8 cellular contexts compared by ENCODE assay signal in the genomic region with DNA sequence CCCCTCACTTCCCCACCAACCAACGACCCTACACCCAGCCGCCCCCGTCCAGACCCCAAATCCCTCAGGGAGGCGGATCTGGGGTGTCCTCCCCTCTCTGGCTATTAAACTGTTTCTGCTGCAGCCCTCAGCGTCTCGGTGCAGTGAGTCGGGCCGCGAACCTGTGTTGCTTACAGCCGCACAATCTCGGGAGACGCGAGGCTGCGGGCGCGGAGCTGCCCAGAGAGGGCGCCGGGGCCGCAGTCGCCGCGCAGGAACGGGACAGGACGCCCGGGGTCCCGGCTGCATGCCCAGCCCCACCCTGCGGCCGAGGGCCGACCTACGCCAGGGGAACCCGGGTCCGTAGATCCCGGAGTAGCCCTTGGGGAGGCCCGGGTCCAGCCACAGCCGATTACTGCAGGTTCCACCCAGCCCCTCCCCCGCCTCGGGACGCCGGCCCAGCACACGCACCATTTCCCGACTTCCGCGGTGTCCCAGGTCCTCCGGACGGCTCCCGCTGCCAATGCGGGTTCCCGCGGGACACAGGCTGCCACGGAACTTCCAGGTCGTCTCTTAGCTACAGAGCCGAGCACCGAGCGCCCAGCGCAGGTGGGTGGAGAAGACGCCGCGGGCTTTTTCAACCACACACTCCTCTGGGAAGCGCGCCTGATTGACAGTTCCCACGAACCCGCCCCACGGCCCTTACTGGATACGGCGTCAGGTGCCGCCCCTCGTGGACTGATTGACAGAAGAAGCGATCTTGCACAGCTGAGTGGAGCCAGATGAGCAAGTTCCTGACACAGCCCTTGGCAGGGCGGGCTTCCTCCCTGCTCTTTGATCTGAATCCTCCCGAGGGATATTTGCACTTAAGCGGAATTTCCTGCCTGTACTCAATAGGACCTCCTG. TPM values are rescaled to one million over a fixed set of nuclear protein-coding genes. Genes with fewer than 3 reads are reported as not detected.
A peak's percentile ranks its signal among the peaks of the same experiment; 100 is the strongest.
DNase-seq lines count a peak whose midpoint lies in the region; ATAC-seq and TF ChIP-seq lines count a peak whose summit lies in the region.

Gene ZNF799 (minus strand): TSS at position 654 of the 885 bp plus-strand sequence. CDS start 201 bp downstream, at position 453.

- H3K4me1 Mint-ChIP-seq in WTC11: peaks cover 8% of the 10 kb centered on the region; the same call in 1 of the 2 replicates

- H3K27ac Mint-ChIP-seq in WTC11: 0 out of 2 replicates have a peak within 1 kb of the TSS, but pooled peaks have one; percentile 41

- peak within 1 kb of the TSS; percentile 86 for H3K4me3 Mint-ChIP-seq in WTC11

- CTCF ChIA-PET in WTC11 (lab: Charles Lee): interaction anchor here (0.5 to 1.3 kb wide), 5 partner anchors 37 to 780 kb away, joined by 3 to 6 read pairs (median 4); partner anchors contain the start of gene ZNF44

- in situ Hi-C loops in ACHN (cut with HindIII; ENCODE audit: low pct_ligation_motif_present, low pct_unique_long_range_greater_than_20kb, low sequenced_read_pairs): no loop called here

- no peaks in the 10 kb centered on the region for H3K36me3 Mint-ChIP-seq in WTC11

- peak within 1 kb of the TSS; percentile 67 for H3K27ac ChIP-seq in caudate nucleus (ENCODE audit: low read depth, low read length)

- TF ChIP-seq CTCF in WTC11 (IDR thresholded peaks at IDR 0.05): no peak

- DNase-seq in ACHN (peak; percentile 93), NCI-H2196 treated with DMSO at 0.1 percent for 48 hours (lab: John Stamatoyannopoulos, UW; ENCODE audit: unreplicated experiment) (peak; percentile 94), WTC11 (ENCODE audit: low spot score) (peak; percentile 94), caudate nucleus (lab: John Stamatoyannopoulos, UW) (peak; percentile 70 to 99 (median 95)), iris pigment epithelial cell (ENCODE audit: low read depth) (peak; percentile 99)
- DNase-seq in stimulated activated CD4-positive, alpha-beta T cell treated with anti-CD3 and anti-CD28 coated beads, Interleukin-12 subunit alpha, Interleukin-12 subunit beta, amount 100 ng/mL, for 24 hours (ENCODE audit: low read depth in 2 of 2): peak; percentile 79 to 90

- H3K27me3 Mint-ChIP-seq in WTC11 (ENCODE audit: low read depth): no peaks in the 10 kb centered on the region; the same call in 1 of the 2 replicates

- POLR2A ChIA-PET in WTC11 (lab: Charles Lee): interaction anchor here (0.5 to 1.7 kb wide), 9 partner anchors 14 to 867 kb away, joined by 3 to 7 read pairs (median 5); partner anchors contain the start of genes ZNF44, ZNF442, ZNF443 and ZNF563

- H3K9me3 Mint-ChIP-seq in WTC11: peaks cover 27% of the 10 kb centered on the region

- peak; percentile 75 for ATAC-seq in GM18870 (IDR thresholded peaks at IDR 0.05; ENCODE audit: unreplicated experiment)
- ATAC-seq in HG03135 (IDR thresholded peaks at IDR 0.05; ENCODE audit: unreplicated experiment): peak; percentile 73
- peak; percentile 85 for ATAC-seq in WTC11

TF ChIP-seq in WTC11, 78 proteins besides CTCF, POLR2A, EP300 and RAD21 (continues in another document):
- TF ChIP-seq, protein P1, sequence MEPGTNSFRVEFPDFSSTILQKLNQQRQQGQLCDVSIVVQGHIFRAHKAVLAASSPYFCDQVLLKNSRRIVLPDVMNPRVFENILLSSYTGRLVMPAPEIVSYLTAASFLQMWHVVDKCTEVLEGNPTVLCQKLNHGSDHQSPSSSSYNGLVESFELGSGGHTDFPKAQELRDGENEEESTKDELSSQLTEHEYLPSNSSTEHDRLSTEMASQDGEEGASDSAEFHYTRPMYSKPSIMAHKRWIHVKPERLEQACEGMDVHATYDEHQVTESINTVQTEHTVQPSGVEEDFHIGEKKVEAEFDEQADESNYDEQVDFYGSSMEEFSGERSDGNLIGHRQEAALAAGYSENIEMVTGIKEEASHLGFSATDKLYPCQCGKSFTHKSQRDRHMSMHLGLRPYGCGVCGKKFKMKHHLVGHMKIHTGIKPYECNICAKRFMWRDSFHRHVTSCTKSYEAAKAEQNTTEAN (CRISPR knock-in tag; IDR thresholded peaks at IDR 0.05): no peak
- TF ChIP-seq E2F5 (CRISPR knock-in tag; IDR thresholded peaks at IDR 0.05) (peak; percentile 59; the same call in 1 of the 2 replicates), USF2 (CRISPR knock-in tag; IDR thresholded peaks at IDR 0.05) (peak; percentile 69; the same call in 1 of the 2 replicates), GTF2I (CRISPR knock-in tag; conservative IDR thresholded peaks at IDR 0.05) (0 out of 2 replicates have a peak, but pooled peaks have one; percentile 9), MLX (CRISPR knock-in tag; IDR thresholded peaks at IDR 0.05) (no peak), CBFB (CRISPR knock-in tag; IDR thresholded peaks at IDR 0.05; ENCODE audit: low read depth) (no peak), GRHL2 (CRISPR knock-in tag; IDR thresholded peaks at IDR 0.05; ENCODE audit: insufficient replicate concordance, severe bottlenecking) (no peak), FOXP1 (CRISPR knock-in tag; IDR thresholded peaks at IDR 0.05; ENCODE audit: borderline replicate concordance) (0 out of 2 replicates have a peak, but pooled peaks have one; percentile 44), SMAD4 (CRISPR knock-in tag; IDR thresholded peaks at IDR 0.05) (no peak), ESRRA (CRISPR knock-in tag; IDR thresholded peaks at IDR 0.05; ENCODE audit: borderline replicate concordance) (no peak), GABPB1 (CRISPR knock-in tag; IDR thresholded peaks at IDR 0.05) (peak; percentile 38), ATF1 (CRISPR knock-in tag; IDR thresholded peaks at IDR 0.05) (no peak), EMX1 (CRISPR knock-in tag; IDR thresholded peaks at IDR 0.05) (no peak), SMAD3 (CRISPR knock-in tag; IDR thresholded peaks at IDR 0.05; ENCODE audit: borderline replicate concordance) (0 out of 2 replicates have a peak, but pooled peaks have one; percentile 17), NFYB (CRISPR knock-in tag; conservative IDR thresholded peaks at IDR 0.05; ENCODE audit: low read depth) (peak; percentile 47; the same call in 1 of the 2 replicates), E2F1 (CRISPR knock-in tag; IDR thresholded peaks at IDR 0.05) (no peak), JUN (CRISPR knock-in tag; IDR thresholded peaks at IDR 0.05) (0 out of 2 replicates have a peak, but pooled peaks have one; percentile 22), ETV6 (CRISPR knock-in tag; IDR thresholded peaks at IDR 0.05) (0 out of 2 replicates have a peak, but pooled peaks have one; percentile 28)
- TF ChIP-seq, protein P2, sequence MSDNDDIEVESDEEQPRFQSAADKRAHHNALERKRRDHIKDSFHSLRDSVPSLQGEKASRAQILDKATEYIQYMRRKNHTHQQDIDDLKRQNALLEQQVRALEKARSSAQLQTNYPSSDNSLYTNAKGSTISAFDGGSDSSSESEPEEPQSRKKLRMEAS (CRISPR knock-in tag; IDR thresholded peaks at IDR 0.05): no peak
- TF ChIP-seq, protein P3, sequence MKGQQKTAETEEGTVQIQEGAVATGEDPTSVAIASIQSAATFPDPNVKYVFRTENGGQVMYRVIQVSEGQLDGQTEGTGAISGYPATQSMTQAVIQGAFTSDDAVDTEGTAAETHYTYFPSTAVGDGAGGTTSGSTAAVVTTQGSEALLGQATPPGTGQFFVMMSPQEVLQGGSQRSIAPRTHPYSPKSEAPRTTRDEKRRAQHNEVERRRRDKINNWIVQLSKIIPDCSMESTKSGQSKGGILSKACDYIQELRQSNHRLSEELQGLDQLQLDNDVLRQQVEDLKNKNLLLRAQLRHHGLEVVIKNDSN (CRISPR knock-in tag; IDR thresholded peaks at IDR 0.05): peak; percentile 71; the same call in 1 of the 2 replicates
- TF ChIP-seq, protein P4, sequence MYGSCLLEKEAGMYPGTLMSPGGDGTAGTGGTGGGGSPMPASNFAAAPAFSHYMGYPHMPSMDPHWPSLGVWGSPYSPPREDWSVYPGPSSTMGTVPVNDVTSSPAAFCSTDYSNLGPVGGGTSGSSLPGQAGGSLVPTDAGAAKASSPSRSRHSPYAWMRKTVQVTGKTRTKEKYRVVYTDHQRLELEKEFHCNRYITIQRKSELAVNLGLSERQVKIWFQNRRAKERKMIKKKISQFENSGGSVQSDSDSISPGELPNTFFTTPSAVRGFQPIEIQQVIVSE (CRISPR knock-in tag; IDR thresholded peaks at IDR 0.05; ENCODE audit: borderline replicate concordance): no peak

RNA-seq across cellular contexts. Expression of gene ZNF799, which starts in this region (rescaled TPM):
- total RNA-seq in WTC11 (2021): 3.7 to 4.4 TPM (median 4.0 TPM) in 3 replicates

Comparison
In these comparisons a context has a peak if more than half of its experiments do, and no peak if none do; other contexts are left out.
1. Peak in every context shown above with its lines: DNase-seq, ATAC-seq and H3K27ac ChIP-seq.